In the genomic region with DNA sequence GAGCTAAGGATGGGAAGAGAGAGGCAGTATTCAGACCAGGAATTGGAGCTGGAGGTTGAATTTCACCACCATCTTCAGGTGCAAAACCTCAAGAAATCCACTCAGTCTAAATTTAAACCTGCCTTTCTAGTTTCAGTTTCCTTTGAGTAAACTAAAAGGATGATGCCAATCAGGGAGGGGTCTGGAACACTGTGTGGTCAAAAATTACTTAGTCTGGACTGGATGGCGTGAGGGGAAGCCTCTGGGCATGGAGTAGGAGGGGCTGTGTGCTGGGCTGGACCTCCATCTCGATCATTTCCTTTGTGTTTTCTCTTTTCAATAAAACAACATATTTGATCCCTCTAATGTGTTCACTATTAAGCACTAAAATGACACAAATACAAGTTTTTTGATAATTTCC, we compare ENCODE assay signal across 21 cellular contexts.
A peak's percentile ranks its signal among the peaks of the same experiment; 100 is the strongest.
DNase-seq lines count a peak whose midpoint lies in the region; ATAC-seq and TF ChIP-seq lines count a peak whose summit lies in the region.
"Had no signal": no experiment of that assay in that cellular context is flagged by ENCODE, and none has a peak within 500 bp of the region (broad histone marks: within the 10 kb centered on the region; RNA-seq: fewer than 3 reads in every experiment).

No MANE protein-coding gene starts in this region.

- CTCF ChIA-PET in PC-9 (lab: Charles Lee) = no interaction called here

- H4K20me1 ChIP-seq in BLaER1 (no peaks in the 10 kb centered on the region), PC-9 (ENCODE audit: insufficient read depth) (no peaks in the 10 kb centered on the region), hepatocyte (ENCODE audit: insufficient read depth, poor library complexity, severe bottlenecking) (no peaks in the 10 kb centered on the region)

- no peak overlapping the region for H3K9ac ChIP-seq in BLaER1

- intact Hi-C loops in PC-9 (cut with micrococcal nuclease; ENCODE audit: unreplicated experiment) = no loop called here

- H3K79me2 ChIP-seq in PC-9 (ENCODE audit: low read depth) (no peaks in the 10 kb centered on the region), hepatocyte (no peaks in the 10 kb centered on the region)

- H2AFZ ChIP-seq in PC-9 (peak overlapping the region; percentile 52; the same call in 1 of the 2 replicates), hepatocyte (no peak overlapping the region)

- no peak overlapping the region for H3K4me3 ChIP-seq in BLaER1
- no peak overlapping the region for H3K4me3 ChIP-seq in PC-9
- H3K4me3 ChIP-seq in hepatocyte = no peak overlapping the region
- H3K4me3 ChIP-seq: MG63 had no signal

- H3K27ac ChIP-seq in BLaER1 (no peak overlapping the region), PC-9 (no peak overlapping the region), hepatocyte (no peak overlapping the region)
- H3K27ac ChIP-seq: 22Rv1 had no signal

- no peaks in the 10 kb centered on the region for H3K36me3 ChIP-seq in BLaER1
- no peaks in the 10 kb centered on the region for H3K36me3 ChIP-seq in PC-9 (ENCODE audit: low read depth)
- H3K36me3 ChIP-seq in hepatocyte (replicated peaks; ENCODE audit: insufficient read depth, low read depth) = no peaks in the 10 kb centered on the region
- H3K36me3 ChIP-seq: MG63 had no signal

- H3K9me3 ChIP-seq in BLaER1 (no peaks in the 10 kb centered on the region), PC-9 (ENCODE audit: insufficient read depth, low read depth) (no peaks in the 10 kb centered on the region), hepatocyte (ENCODE audit: low read depth) (no peaks in the 10 kb centered on the region)
- H3K9me3 ChIP-seq: MG63 had no signal

- H3K4me1 ChIP-seq in BLaER1 = peaks cover 5% of the 10 kb centered on the region; the same call in 1 of the 2 replicates
- no peaks in the 10 kb centered on the region for H3K4me1 ChIP-seq in PC-9 (replicated peaks; ENCODE audit: insufficient read depth)
- peaks cover 5% of the 10 kb centered on the region for H3K4me1 ChIP-seq in hepatocyte (ENCODE audit: insufficient read depth)

- H3K4me2 ChIP-seq in BLaER1 = peak overlapping the region; percentile 22; the same call in 1 of the 2 replicates
- no peak overlapping the region for H3K4me2 ChIP-seq in PC-9
- no peak overlapping the region for H3K4me2 ChIP-seq in hepatocyte

- no peaks in the 10 kb centered on the region for H3F3A ChIP-seq in PC-9 (ENCODE audit: insufficient read depth, low read depth)

- TF ChIP-seq CTCF in PC-9 (conservative IDR thresholded peaks at IDR 0.05) = no peak
- TF ChIP-seq CTCF in hepatocyte (IDR thresholded peaks at IDR 0.05; ENCODE audit: poor library complexity) = no peak

- DNase-seq in PC-9 (no peak), germinal center (ENCODE audit: low spot score) (no peak), foreskin melanocyte (no peak), hepatocyte (ENCODE audit: low spot score) (no peak), NCI-H146 (lab: John Stamatoyannopoulos, UW) (no peak)
- DNase-seq: Calu3; CD4-positive, alpha-beta memory T cell; DMS53; Karpas-422; MG63; NCI-H1092 treated with DMSO at 0.1 percent for 48 hours; NCI-H1694; NCI-H774; SHP77 treated with DMSO at 0.1 percent for 48 hours; T-helper 1 cell had no signal

- POLR2A ChIA-PET in PC-9 (lab: Charles Lee; ENCODE audit: unreplicated experiment) = no interaction called here

- ATAC-seq in GM19351 (IDR thresholded peaks at IDR 0.05; ENCODE audit: unreplicated experiment) (peak; percentile 66), HG03378 (IDR thresholded peaks at IDR 0.05; ENCODE audit: unreplicated experiment) (peak; percentile 54)
- ATAC-seq: HCT116, SK-N-SH treated with all-trans-retinoic acid at 6 μM for 48 hours had no signal

- H3K9me2 ChIP-seq in PC-9 (ENCODE audit: insufficient read depth) = no peaks in the 10 kb centered on the region
- H3K9me2 ChIP-seq in hepatocyte (replicated peaks; ENCODE audit: insufficient read depth) = no peaks in the 10 kb centered on the region

- 68% methylated on average over 2 of the region's 2 CpGs for WGBS in hepatocyte (ENCODE audit: low lambda C conversion rate, missing lambda C conversion rate)

- H3K27me3 ChIP-seq in BLaER1 (no peaks in the 10 kb centered on the region), PC-9 (ENCODE audit: insufficient read depth, low read depth) (no peaks in the 10 kb centered on the region), hepatocyte (no peaks in the 10 kb centered on the region)
- H3K27me3 ChIP-seq: MG63 had no signal

- no TSS peak for BruUV-seq in PC-9 (replicated peaks; lab: Mats Ljungman, UMichigan)
